In the genomic region with DNA sequence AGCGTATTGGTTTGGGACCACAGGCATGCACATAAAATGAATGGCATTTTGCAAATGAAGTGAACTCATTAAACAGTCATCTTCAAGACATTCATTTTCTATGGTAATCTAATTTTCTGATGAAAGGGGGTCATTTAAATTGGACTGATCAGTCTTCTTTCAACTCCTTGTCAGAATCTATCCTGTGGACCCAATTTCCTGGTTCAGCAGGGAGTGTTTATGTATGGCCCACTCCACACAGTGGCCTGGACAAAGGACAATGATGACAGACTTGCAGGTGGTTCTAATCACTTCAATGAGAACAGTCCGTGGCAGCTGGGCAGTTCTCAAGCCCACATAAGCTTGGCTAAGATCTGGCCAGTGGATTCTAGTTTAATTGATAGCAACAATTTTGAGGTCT, we compare ENCODE assay signal across 26 cellular contexts.
"Had no signal": no experiment of that assay in that cellular context is flagged by ENCODE, and none has a peak within 500 bp of the region (broad histone marks: within the 10 kb centered on the region; RNA-seq: fewer than 3 reads in every experiment).

No MANE protein-coding gene starts in this region.

- DNase-seq: islet precursor cell; left ventricle myocardium inferior; mesendoderm; naive B cell; natural killer cell; nephron progenitor cell; nucleus accumbens; psoas muscle; right lobe of liver; stimulated activated CD4-positive, alpha-beta T cell treated with anti-CD3 and anti-CD28 coated beads, Interleukin-1b, Interleukin-23, amount 100 ng/mL, for 48 hours; stimulated activated CD4-positive, alpha-beta T cell treated with anti-CD3 and anti-CD28 coated beads, Interleukin-2, amount 100 ng/mL, for 48 hours; stimulated activated CD4-positive, alpha-beta T cell treated with anti-CD3 and anti-CD28 coated beads, Interleukin-4, amount 100 ng/mL, for 4 hours; stimulated activated CD8-positive, alpha-beta memory T cell treated with anti-CD3 and anti-CD28 coated beads, Interleukin-4, amount 100 ng/mL, for 48 hours; stimulated activated naive B cell treated with anti-CD40 and anti-IgM and Interleukin-4, amounts not matched to agents 10 μg/mL and 1 μg/mL and 100 μg/mL, for 72 hours; stimulated activated naive CD8-positive, alpha-beta T cell treated with anti-CD3 and anti-CD28 coated beads, Interleukin-15, Interleukin-2, amounts not matched to agents 100 U/mL and 50 U/mL, for 24 hours; stomach; testis; thyroid gland; transverse colon; upper lobe of left lung had no signal

- H3K4me3 ChIP-seq: hepatocyte, left ventricle myocardium inferior, lung, psoas muscle, right atrium auricular region, right lobe of liver, smooth muscle cell, stomach, testis, thyroid gland, transverse colon, upper lobe of left lung, vagina had no signal

- ATAC-seq: natural killer cell; psoas muscle; right lobe of liver; stimulated activated naive B cell treated with anti-CD40 and anti-IgM and Interleukin-4, amounts not matched to agents 10 μg/mL and 1 μg/mL and 100 μg/mL, for 72 hours; stimulated activated naive CD8-positive, alpha-beta T cell treated with anti-CD3 and anti-CD28 coated beads, Interleukin-15, Interleukin-2, amounts not matched to agents 100 U/mL and 50 U/mL, for 24 hours had no signal

- H3K27ac ChIP-seq: hepatocyte, left ventricle myocardium inferior, parathyroid adenoma, psoas muscle, right atrium auricular region, right lobe of liver, stomach, testis, thyroid gland, transverse colon, upper lobe of left lung, vagina had no signal

- H3K27me3 ChIP-seq: hepatocyte, right atrium auricular region, right lobe of liver, stomach, testis, thyroid gland, transverse colon, upper lobe of left lung, vagina had no signal

- H3K4me1 ChIP-seq: left ventricle myocardium inferior, parathyroid adenoma, psoas muscle, right atrium auricular region, right lobe of liver, stomach, testis, thyroid gland, transverse colon, upper lobe of left lung, vagina had no signal

- H3K9me3 ChIP-seq: psoas muscle, right atrium auricular region, right lobe of liver, testis, thyroid gland, upper lobe of left lung, vagina had no signal

- H2AFZ ChIP-seq: hepatocyte, parathyroid adenoma had no signal

- H3K36me3 ChIP-seq: left ventricle myocardium inferior, right atrium auricular region, right lobe of liver, stomach, thyroid gland, transverse colon, upper lobe of left lung, vagina had no signal

- H3K4me2 ChIP-seq: hepatocyte, smooth muscle cell had no signal

- H3K9ac ChIP-seq: parathyroid adenoma had no signal
